ENCODE assay signal across 24 cellular contexts in genomic region chr3:25940935-25941334, GRCh38.
"Had no signal": no experiment of that assay in that cellular context is flagged by ENCODE, and none has a peak within 500 bp of the region (broad histone marks: within the 10 kb centered on the region; RNA-seq: fewer than 3 reads in every experiment).

No MANE protein-coding gene starts in this region.

- H3K27me3 ChIP-seq: foreskin keratinocyte, hepatocyte, neural progenitor cell, ovary, suprapubic skin, thyroid gland had no signal

- H3K4me2 ChIP-seq: hepatocyte, neural progenitor cell, smooth muscle cell had no signal

- H3K27ac ChIP-seq: foreskin keratinocyte, hepatocyte, left ventricle myocardium inferior, lower lobe of right lung, neural progenitor cell, ovary, suprapubic skin, thyroid gland had no signal

- H3K27ac Mint-ChIP-seq: endodermal cell, memory B cell, mesothelial cell of epicardium, natural killer cell, neural progenitor cell, type B pancreatic cell had no signal

- H3K4me3 Mint-ChIP-seq: endodermal cell, memory B cell, mesothelial cell of epicardium, natural killer cell, neural progenitor cell, type B pancreatic cell had no signal

- H3K36me3 ChIP-seq: left ventricle myocardium inferior, lower lobe of right lung, neural progenitor cell, ovary, suprapubic skin, thyroid gland had no signal

- H3K4me1 ChIP-seq: foreskin keratinocyte, left ventricle myocardium inferior, lower lobe of right lung, neural progenitor cell, suprapubic skin, thyroid gland had no signal

- DNase-seq: effector CD4-positive, alpha-beta T cell; endodermal cell; erythroblast; foreskin keratinocyte; kidney; left cardiac atrium; left ventricle myocardium inferior; lower lobe of right lung; natural killer cell; nucleus accumbens; ovary; right cardiac atrium; stimulated activated CD4-positive, alpha-beta T cell treated with anti-CD3 and anti-CD28 coated beads, Interleukin-2, amount 100 ng/mL, for 48 hours; stimulated activated naive CD8-positive, alpha-beta T cell treated with anti-CD3 and anti-CD28 coated beads, Interleukin-15, Interleukin-2, amounts not matched to agents 100 U/mL and 50 U/mL, for 24 hours; thyroid gland had no signal

- H3K36me3 Mint-ChIP-seq: memory B cell, mesothelial cell of epicardium, natural killer cell, neural progenitor cell, type B pancreatic cell had no signal

- H3K9ac ChIP-seq: neural progenitor cell had no signal

- H3K4me3 ChIP-seq: hepatocyte, left ventricle myocardium inferior, lower lobe of right lung, neural progenitor cell, ovary, smooth muscle cell, suprapubic skin, thyroid gland had no signal

- ATAC-seq: foreskin keratinocyte; left cardiac atrium; lower lobe of right lung; natural killer cell; right cardiac atrium; stimulated activated naive CD8-positive, alpha-beta T cell treated with anti-CD3 and anti-CD28 coated beads, Interleukin-15, Interleukin-2, amounts not matched to agents 100 U/mL and 50 U/mL, for 24 hours had no signal

- H3K9me3 Mint-ChIP-seq: endodermal cell, mesothelial cell of epicardium, neural progenitor cell, type B pancreatic cell had no signal

- H3K4me1 Mint-ChIP-seq: endodermal cell, memory B cell, mesothelial cell of epicardium, natural killer cell, neural progenitor cell had no signal

- H3K9me3 ChIP-seq: left ventricle myocardium inferior, lower lobe of right lung, ovary, suprapubic skin, thyroid gland had no signal

- FAIRE-seq: endothelial cell of umbilical vein, kidney, urothelium cell line had no signal
